Comparison of ENCODE assay signal across 15 cellular contexts in the genomic region with DNA sequence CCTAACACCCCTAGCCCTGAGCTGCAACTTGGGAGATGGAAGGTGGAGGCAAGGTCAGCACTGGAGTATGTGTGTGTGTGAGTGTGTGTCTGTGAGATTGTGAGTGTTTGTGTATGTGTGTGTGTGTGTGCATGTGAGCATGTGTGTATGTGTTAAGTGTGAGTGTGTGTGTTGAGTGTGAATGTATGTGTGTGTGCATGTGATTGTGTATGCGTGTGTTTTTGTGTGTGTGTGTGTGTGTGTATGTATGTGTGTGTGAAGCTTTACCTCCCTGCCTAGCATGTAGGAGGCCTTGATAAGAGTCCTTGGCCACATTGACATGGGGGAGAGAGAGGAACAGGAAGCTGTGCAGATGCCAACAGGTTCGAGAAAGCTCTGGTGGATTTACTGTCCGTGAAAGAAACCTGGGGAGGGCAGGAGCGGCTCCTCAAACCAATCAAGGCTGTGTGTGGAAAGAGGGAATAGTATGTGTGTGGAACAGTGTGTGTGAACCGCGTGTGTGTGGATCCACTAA. TPM values are rescaled to one million over a fixed set of nuclear protein-coding genes. Genes with fewer than 3 reads are reported as not detected.
DNase-seq lines count a peak whose midpoint lies in the region; ATAC-seq and TF ChIP-seq lines count a peak whose summit lies in the region.
"Had no signal": no experiment of that assay in that cellular context is flagged by ENCODE, and none has a peak within 500 bp of the region (broad histone marks: within the 10 kb centered on the region; RNA-seq: fewer than 3 reads in every experiment).

No MANE protein-coding gene starts in this region.

- no peaks in the 10 kb centered on the region for H3K27me3 ChIP-seq in mucosa of rectum (ENCODE audit: control insufficient read depth in 2 of 2, insufficient read depth in 2 of 2, low read length in 2 of 2)
- no peaks in the 10 kb centered on the region for H3K27me3 ChIP-seq in upper lobe of right lung
- H3K27me3 ChIP-seq: SJCRH30 had no signal

- no peak for ATAC-seq in Right ventricle myocardium inferior
- no peak for ATAC-seq in upper lobe of right lung
- ATAC-seq in HG03439 (IDR thresholded peaks at IDR 0.05; ENCODE audit: unreplicated experiment): no peak
- ATAC-seq: esophagus mucosa had no signal

- peak; percentile 37 for DNase-seq in Right ventricle myocardium inferior (ENCODE audit: missing footprints)
- DNase-seq in cardiac septum (ENCODE audit: low spot score): no peak
- no peak for DNase-seq in activated naive CD8-positive, alpha-beta T cell treated with anti-CD3 and anti-CD28 coated beads for 36 hours
- no peak for DNase-seq in upper lobe of right lung
- no peak for DNase-seq in COLO668 (lab: John Stamatoyannopoulos, UW; ENCODE audit: unreplicated experiment)
- DNase-seq in Ammon's horn (ENCODE audit: low spot score): no peak
- DNase-seq: activated CD4-positive, alpha-beta T cell treated with anti-CD3 and anti-CD28 coated beads, Interleukin-2, amount 50 U/mL, for 48 hours; HCEC 1CT; MM.1S; NCI-H69; SJCRH30 had no signal

- no peaks in the 10 kb centered on the region for H3K27me3 Mint-ChIP-seq in activated naive CD8-positive, alpha-beta T cell treated with anti-CD3 and anti-CD28 coated beads for 36 hours

- H3K4me3 Mint-ChIP-seq in activated naive CD8-positive, alpha-beta T cell treated with anti-CD3 and anti-CD28 coated beads for 36 hours: peak overlapping the region; percentile 3

- no peak for TF ChIP-seq CTCF in upper lobe of right lung (IDR thresholded peaks at IDR 0.05)

- H3K9me3 Mint-ChIP-seq in activated naive CD8-positive, alpha-beta T cell treated with anti-CD3 and anti-CD28 coated beads for 36 hours: no peaks in the 10 kb centered on the region

- peak overlapping the region; percentile 79 for H3K27ac Mint-ChIP-seq in activated naive CD8-positive, alpha-beta T cell treated with anti-CD3 and anti-CD28 coated beads for 36 hours

- no peaks in the 10 kb centered on the region for H3K9me3 ChIP-seq in mucosa of rectum (ENCODE audit: control insufficient read depth in 2 of 2, low read length in 2 of 2)
- no peaks in the 10 kb centered on the region for H3K9me3 ChIP-seq in upper lobe of right lung
- H3K9me3 ChIP-seq: SJCRH30 had no signal

- no peak overlapping the region for H3K4me3 ChIP-seq in mucosa of rectum (ENCODE audit: low read length in 2 of 2)
- no peak overlapping the region for H3K4me3 ChIP-seq in upper lobe of right lung
- H3K4me3 ChIP-seq: SJCRH30 had no signal

- H3K9ac ChIP-seq in mucosa of rectum (ENCODE audit: low read depth in 1 of 2, low read length in 2 of 2): no peak overlapping the region
- H3K9ac ChIP-seq: parathyroid adenoma had no signal

- no peaks in the 10 kb centered on the region for H3K36me3 Mint-ChIP-seq in activated naive CD8-positive, alpha-beta T cell treated with anti-CD3 and anti-CD28 coated beads for 36 hours

- H3K27ac ChIP-seq in mucosa of rectum (ENCODE audit: low read depth in 2 of 2, low read length in 2 of 2): peak overlapping the region; percentile 4 to 32
- peak overlapping the region; percentile 67 for H3K27ac ChIP-seq in upper lobe of right lung
- H3K27ac ChIP-seq: parathyroid adenoma, SJCRH30 had no signal

- H3K36me3 ChIP-seq in mucosa of rectum (ENCODE audit: control insufficient read depth in 2 of 2, insufficient read depth in 2 of 2, low read length in 2 of 2) (peaks cover 5 to 11% of the 10 kb centered on the region in 2 donors), upper lobe of right lung (no peaks in the 10 kb centered on the region)

- peaks cover 21 to 40% of the 10 kb centered on the region in 2 donors for H3K4me1 ChIP-seq in mucosa of rectum (ENCODE audit: control insufficient read depth in 2 of 2, insufficient read depth in 2 of 2, low read length in 2 of 2)
- peaks cover 51% of the 10 kb centered on the region for H3K4me1 ChIP-seq in upper lobe of right lung

- intact Hi-C loops in Right ventricle myocardium inferior (cut with DNase I): no loop called here
- intact Hi-C loops in cardiac septum (cut with DNase I): loop anchor here (5.0 kb wide), 1 partner anchor 33 kb away; a partner anchor contains a TSS
- intact Hi-C loops in upper lobe of right lung (cut with DNase I): no loop called here

- H3K4me1 Mint-ChIP-seq in activated naive CD8-positive, alpha-beta T cell treated with anti-CD3 and anti-CD28 coated beads for 36 hours: peaks cover 54% of the 10 kb centered on the region

RNA-seq across cellular contexts. Expression of a gene that starts 9.3 kb away (rescaled TPM):
- total RNA-seq in Right ventricle myocardium inferior: 91.5 TPM
- total RNA-seq in cardiac septum: 47.5 TPM
- total RNA-seq in activated naive CD8-positive, alpha-beta T cell treated with anti-CD3 and anti-CD28 coated beads for 36 hours: 1 to 10 TPM; 5.6 to 6.2 TPM
- total RNA-seq in upper lobe of right lung: 40.9 TPM

RNA-seq across cellular contexts. Expression of a gene that starts 9.7 kb away (rescaled TPM):
- total RNA-seq in Right ventricle myocardium inferior (33.0 TPM), cardiac septum (45.5 TPM), upper lobe of right lung (160 TPM)
- total RNA-seq in activated naive CD8-positive, alpha-beta T cell treated with anti-CD3 and anti-CD28 coated beads for 36 hours: under 1 TPM; 0.12 to 0.49 TPM

RNA-seq across cellular contexts. Expression of a gene that starts 31.8 kb away (rescaled TPM):
- total RNA-seq in Right ventricle myocardium inferior (13.7 TPM), cardiac septum (14.9 TPM), upper lobe of right lung (26.9 TPM)
- 10 to 100 TPM; 45.6 to 47.6 TPM for total RNA-seq in activated naive CD8-positive, alpha-beta T cell treated with anti-CD3 and anti-CD28 coated beads for 36 hours

RNA-seq across cellular contexts. Expression of a gene that starts 57.8 kb away (rescaled TPM):
- total RNA-seq in Right ventricle myocardium inferior: not detected
- total RNA-seq in cardiac septum: not detected
- not detected for total RNA-seq in activated naive CD8-positive, alpha-beta T cell treated with anti-CD3 and anti-CD28 coated beads for 36 hours
- total RNA-seq in upper lobe of right lung: not detected
- total RNA-seq: esophagus mucosa had no signal

Comparison
In these comparisons a context has a peak if more than half of its experiments do, and no peak if none do; other contexts are left out.
1. RNA of a gene that starts 9.7 kb away (total RNA-seq): 160 TPM in upper lobe of right lung (single experiment), 45.5 TPM in cardiac septum (single experiment) and 33.0 TPM in Right ventricle myocardium inferior (single experiment); 0.12 to 0.49 TPM in activated naive CD8-positive, alpha-beta T cell treated with anti-CD3 and anti-CD28 coated beads for 36 hours; every median in the first group is over 10 times any median in the second.